Comparison of ENCODE assay signal across 10 cellular contexts in genomic region chr5:57441557-57441956, GRCh38. TPM values are rescaled to one million over a fixed set of nuclear protein-coding genes. Genes with fewer than 3 reads are reported as not detected.
DNase-seq lines count a peak whose midpoint lies in the region; ATAC-seq and TF ChIP-seq lines count a peak whose summit lies in the region.
"Had no signal": no experiment of that assay in that cellular context is flagged by ENCODE, and none has a peak within 500 bp of the region (broad histone marks: within the 10 kb centered on the region; RNA-seq: fewer than 3 reads in every experiment).

No MANE protein-coding gene starts in this region.

- TF ChIP-seq CTCF in choroid plexus epithelial cell (conservative IDR thresholded peaks at IDR 0.05; ENCODE audit: low read depth, low read length): no peak

- no peak overlapping the region for H3K4me3 ChIP-seq in choroid plexus epithelial cell (ENCODE audit: low read depth, low read length)
- H3K4me3 ChIP-seq: heart right ventricle had no signal

- DNase-seq in EL (peak; percentile 96), NCI-H2107 treated with DMSO at 0.1 percent for 48 hours (lab: John Stamatoyannopoulos, UW; ENCODE audit: unreplicated experiment) (peak; percentile 14), choroid plexus epithelial cell (ENCODE audit: low read depth) (peak; percentile 99), pulmonary artery endothelial cell (ENCODE audit: low read depth, low spot score) (peak; percentile 93), GDM1 (lab: John Stamatoyannopoulos, UW) (no peak), left colon (no peak)
- DNase-seq: heart right ventricle; stimulated activated naive CD4-positive, alpha-beta T cell treated with Interleukin-2 at 50 U/mL for 16 hours had no signal

- ATAC-seq in HG03108 (IDR thresholded peaks at IDR 0.05; ENCODE audit: unreplicated experiment) (no peak), left colon (no peak), HG02588 (IDR thresholded peaks at IDR 0.05; ENCODE audit: unreplicated experiment) (no peak)

- intact Hi-C loops in left colon (cut with DNase I, micrococcal nuclease): no loop called here

RNA-seq across cellular contexts. Expression of gene ACTBL2, which starts 41.1 kb away (rescaled TPM):
- total RNA-seq in pulmonary artery endothelial cell (not detected in 2 replicates), left colon (not detected)
- total RNA-seq: heart right ventricle had no signal

Comparison
In these comparisons a context has a peak if more than half of its experiments do, and no peak if none do; other contexts are left out.
1. DNase-seq: peak in EL (single experiment), NCI-H2107 treated with DMSO at 0.1 percent for 48 hours (single experiment), choroid plexus epithelial cell (single experiment) and pulmonary artery endothelial cell (single experiment); none in GDM1 (single experiment) and left colon (0 of 2).